17 cellular contexts compared by ENCODE assay signal in the genomic region with DNA sequence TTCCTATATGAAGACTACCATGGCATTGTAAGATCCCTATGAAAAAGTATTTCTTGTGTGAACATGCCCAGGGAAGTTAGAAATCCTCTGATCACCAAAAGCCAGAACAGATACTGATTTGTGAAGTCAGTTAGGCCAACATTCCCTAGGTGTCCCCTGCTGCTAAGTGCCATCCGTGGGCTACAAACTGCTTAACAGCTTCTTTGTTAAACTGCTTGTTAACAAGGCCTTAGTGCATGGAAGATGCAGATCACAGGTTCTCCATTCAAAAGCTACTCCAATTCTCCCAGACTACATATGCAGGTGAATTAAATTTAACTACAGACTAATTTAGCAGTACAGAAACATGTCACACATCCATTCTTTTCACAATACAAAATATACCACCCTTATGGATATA.
DNase-seq lines count a peak whose midpoint lies in the region; TF ChIP-seq lines count a peak whose summit lies in the region.
"Had no signal": no experiment of that assay in that cellular context is flagged by ENCODE, and none has a peak within 500 bp of the region (broad histone marks: within the 10 kb centered on the region; RNA-seq: fewer than 3 reads in every experiment).

No MANE protein-coding gene starts in this region.

- H3K4me3 ChIP-seq in cardiac muscle cell (peak overlapping the region; percentile 78), mesenchymal stem cell (ENCODE audit: insufficient read depth in 1 of 2, low read depth in 1 of 2, low read length in 2 of 2) (peak overlapping the region in 1 of 2 experiments; percentile 90), prostate gland (no peak overlapping the region)
- H3K4me3 ChIP-seq: PC-9 had no signal

- no peak overlapping the region for H3K14ac ChIP-seq in mesenchymal stem cell (ENCODE audit: low read length in 2 of 2)

- no peaks in the 10 kb centered on the region for H3K36me3 Mint-ChIP-seq in chondrocyte (ENCODE audit: low read depth)
- peaks cover 4% of the 10 kb centered on the region for H3K36me3 Mint-ChIP-seq in type B pancreatic cell
- H3K36me3 Mint-ChIP-seq: CD8-positive, alpha-beta memory T cell had no signal

- H3K4me1 ChIP-seq in cardiac muscle cell (ENCODE audit: low read depth) = peaks cover 41% of the 10 kb centered on the region
- peaks cover 2% of the 10 kb centered on the region for H3K4me1 ChIP-seq in mesenchymal stem cell (ENCODE audit: control insufficient read depth, insufficient read depth, low read depth, low read length)
- H3K4me1 ChIP-seq in prostate gland (replicated peaks) = no peaks in the 10 kb centered on the region

- no peak overlapping the region for H3K18ac ChIP-seq in mesenchymal stem cell (ENCODE audit: low read depth in 1 of 2, low read length in 2 of 2)

- H2BK5ac ChIP-seq in mesenchymal stem cell (ENCODE audit: low read depth, low read length, poor library complexity, severe bottlenecking) = no peak overlapping the region

- H3K4ac ChIP-seq in mesenchymal stem cell (ENCODE audit: low read depth in 1 of 2, low read length in 2 of 2) = no peak overlapping the region

- peaks cover 2% of the 10 kb centered on the region for H3K79me1 ChIP-seq in mesenchymal stem cell (replicated peaks; ENCODE audit: low read length, poor library complexity, severe bottlenecking)

- H3K4me3 Mint-ChIP-seq in chondrocyte (ENCODE audit: unreplicated experiment) = peak overlapping the region; percentile 88
- peak overlapping the region; percentile 92 for H3K4me3 Mint-ChIP-seq in type B pancreatic cell
- H3K4me3 Mint-ChIP-seq: dendritic cell treated with granulocyte-macrophage colony-stimulating factor and Interleukin-4, amounts not matched to agents 40 ng/mL and 50 ng/mL, for 4 days had no signal

- H2AFZ ChIP-seq in mesenchymal stem cell (ENCODE audit: low read depth, low read length) = no peak overlapping the region
- H2AFZ ChIP-seq: PC-9 had no signal

- H2BK120ac ChIP-seq in mesenchymal stem cell (ENCODE audit: low read depth, low read length) = no peak overlapping the region

- H3K9ac ChIP-seq in mesenchymal stem cell (ENCODE audit: low read length) = peak overlapping the region; percentile 93

- no peak overlapping the region for H2BK12ac ChIP-seq in mesenchymal stem cell (ENCODE audit: low read length in 2 of 2)

- H3K27me3 ChIP-seq in cardiac muscle cell (no peaks in the 10 kb centered on the region), mesenchymal stem cell (ENCODE audit: control insufficient read depth in 1 of 2, insufficient read depth in 1 of 2, low read length in 2 of 2) (no peaks in the 10 kb centered on the region), prostate gland (replicated peaks; ENCODE audit: insufficient read depth) (no peaks in the 10 kb centered on the region)
- H3K27me3 ChIP-seq: pancreas had no signal

- no peak overlapping the region for H2BK15ac ChIP-seq in mesenchymal stem cell (ENCODE audit: low read depth, poor library complexity, severe bottlenecking)

- peaks cover 40% of the 10 kb centered on the region for H3K4me1 Mint-ChIP-seq in chondrocyte (ENCODE audit: low read depth)
- H3K4me1 Mint-ChIP-seq in type B pancreatic cell (ENCODE audit: unreplicated experiment) = peaks cover 27% of the 10 kb centered on the region

- H3K4me2 ChIP-seq in mesenchymal stem cell (ENCODE audit: low read length, poor library complexity, severe bottlenecking) = peak overlapping the region; percentile 49

- no peak overlapping the region for H4K8ac ChIP-seq in mesenchymal stem cell (ENCODE audit: low read length)

- H3K9me3 Mint-ChIP-seq in chondrocyte (ENCODE audit: low read depth) = no peaks in the 10 kb centered on the region
- no peaks in the 10 kb centered on the region for H3K9me3 Mint-ChIP-seq in type B pancreatic cell
- H3K9me3 Mint-ChIP-seq: CD8-positive, alpha-beta memory T cell; dendritic cell treated with granulocyte-macrophage colony-stimulating factor and Interleukin-4, amounts not matched to agents 40 ng/mL and 50 ng/mL, for 4 days had no signal

- H3K23ac ChIP-seq in mesenchymal stem cell (ENCODE audit: low read length in 2 of 2) = no peak overlapping the region

- TF ChIP-seq CTCF in cardiac muscle cell (IDR thresholded peaks at IDR 0.05; ENCODE audit: low read depth, low read length) = no peak
- no peak for TF ChIP-seq CTCF in chondrocyte (IDR thresholded peaks at IDR 0.05)
- no peak for TF ChIP-seq CTCF in type B pancreatic cell (conservative IDR thresholded peaks at IDR 0.05)
- TF ChIP-seq CTCF in prostate gland (IDR thresholded peaks at IDR 0.05) = no peak

- intact Hi-C loops in cardiac septum (cut with DNase I) (loop anchor here (5.0 to 10.0 kb wide), 4 partner anchors 337 to 856 kb away; a partner anchor contains a TSS), posterior vena cava (cut with DNase I) (loop anchor here (5.0 to 10.0 kb wide), 2 partner anchors 83 to 86 kb away; no protein-coding TSS in a partner anchor), prostate gland (cut with DNase I) (loop anchor here (5.0 to 10.0 kb wide), 3 partner anchors 106 to 801 kb away; a partner anchor contains a TSS)

- H4K91ac ChIP-seq in mesenchymal stem cell (ENCODE audit: low read length) = no peak overlapping the region

- H3K36me3 ChIP-seq in cardiac muscle cell (no peaks in the 10 kb centered on the region), mesenchymal stem cell (ENCODE audit: control insufficient read depth in 1 of 2, insufficient read depth in 2 of 2, low read depth in 1 of 2, low read length in 2 of 2) (no peaks in the 10 kb centered on the region), prostate gland (no peaks in the 10 kb centered on the region)
- H3K36me3 ChIP-seq: pancreas had no signal

- H3K9me3 ChIP-seq in cardiac muscle cell (ENCODE audit: low read depth) (no peaks in the 10 kb centered on the region), mesenchymal stem cell (ENCODE audit: control insufficient read depth, low read length) (no peaks in the 10 kb centered on the region), prostate gland (no peaks in the 10 kb centered on the region)
- H3K9me3 ChIP-seq: pancreas had no signal

- H3K27me3 Mint-ChIP-seq in chondrocyte (ENCODE audit: low read depth) = no peaks in the 10 kb centered on the region
- H3K27me3 Mint-ChIP-seq in type B pancreatic cell = peaks cover 25% of the 10 kb centered on the region

- 56% methylated on average over 1 of the region's 1 CpG for WGBS in mesenchymal stem cell
- WGBS in prostate gland = 60% methylated on average over 1 of the region's 1 CpG

- H2AK5ac ChIP-seq in mesenchymal stem cell (ENCODE audit: low read length, severe bottlenecking) = no peak overlapping the region

- DNase-seq in cardiac muscle cell (ENCODE audit: low read depth in 1 of 2, low spot score in 1 of 2) (no peak), cardiac septum (ENCODE audit: low spot score) (no peak), chondrocyte (ENCODE audit: low spot score) (no peak), mesenchymal stem cell (no peak), type B pancreatic cell (ENCODE audit: extremely low spot score, unreplicated experiment) (no peak), midbrain (lab: John Stamatoyannopoulos, UW) (no peak), posterior vena cava (ENCODE audit: low spot score) (no peak), prostate gland (ENCODE audit: low spot score) (no peak)
- DNase-seq: activated CD8-positive, alpha-beta memory T cell treated with anti-CD3 and anti-CD28 coated beads for 24 hours; CD8-positive, alpha-beta memory T cell; NCI-H2029; NCI-H524 treated with DMSO at 0.1 percent for 48 hours; PC-9; stimulated activated CD4-positive, alpha-beta T cell treated with anti-CD3 and anti-CD28 coated beads, Interleukin-15, amount 100 ng/mL, for 24 hours; substantia nigra had no signal

- peak overlapping the region; percentile 96 for H3K27ac Mint-ChIP-seq in chondrocyte (ENCODE audit: unreplicated experiment)
- no peak overlapping the region for H3K27ac Mint-ChIP-seq in type B pancreatic cell
- H3K27ac Mint-ChIP-seq: CD8-positive, alpha-beta memory T cell; dendritic cell treated with granulocyte-macrophage colony-stimulating factor and Interleukin-4, amounts not matched to agents 40 ng/mL and 50 ng/mL, for 4 days had no signal

- H3K27ac ChIP-seq in cardiac muscle cell (peak overlapping the region; percentile 95), mesenchymal stem cell (ENCODE audit: low read length, poor library complexity, severe bottlenecking) (peak overlapping the region; percentile 46), prostate gland (no peak overlapping the region)
- H3K27ac ChIP-seq: PC-9 had no signal

- TF ChIP-seq POLR2A in prostate gland (IDR thresholded peaks at IDR 0.05) = no peak

Comparison
In these comparisons a context has a peak if more than half of its experiments do, and no peak if none do; other contexts are left out.
1. H3K27ac ChIP-seq: peak in cardiac muscle cell (single experiment) and mesenchymal stem cell (single experiment); none in prostate gland (0 of 2).